Comparison of ENCODE assay signal across 10 cellular contexts in the genomic region with DNA sequence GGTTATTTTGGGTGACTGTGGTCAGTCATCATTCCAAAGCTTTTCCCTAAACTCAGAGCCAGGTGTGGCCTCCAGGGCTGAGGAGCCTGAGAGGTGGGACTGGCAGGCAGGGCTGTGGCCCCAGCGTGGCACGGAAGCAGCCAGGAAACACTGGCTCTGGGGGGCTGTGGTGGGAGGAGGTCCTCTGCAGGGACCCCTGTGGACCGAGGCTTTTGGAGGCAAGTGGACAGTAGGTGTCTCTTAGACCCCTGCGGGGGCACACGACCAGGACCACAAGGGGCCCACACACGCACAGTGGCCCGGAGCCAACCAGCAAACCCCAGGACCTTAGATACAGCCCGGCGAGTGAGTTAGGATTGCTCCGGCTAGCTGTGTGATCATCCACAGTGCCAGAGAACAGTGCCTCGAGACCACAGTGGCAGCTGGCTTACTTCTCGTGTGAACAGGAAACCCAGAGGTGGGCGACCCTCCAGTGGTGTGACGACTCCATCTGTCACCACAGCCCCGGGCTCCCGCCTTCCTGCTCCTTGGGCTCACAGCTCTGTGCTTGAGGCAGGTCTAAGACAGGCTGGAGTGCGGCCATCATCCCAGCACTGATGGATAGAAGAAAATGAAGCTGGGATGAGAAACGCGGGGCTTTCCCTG. TPM values are rescaled to one million over a fixed set of nuclear protein-coding genes. Genes with fewer than 3 reads are reported as not detected.
DNase-seq lines count a peak whose midpoint lies in the region; ATAC-seq and TF ChIP-seq lines count a peak whose summit lies in the region.
"Had no signal": no experiment of that assay in that cellular context is flagged by ENCODE, and none has a peak within 500 bp of the region (broad histone marks: within the 10 kb centered on the region; RNA-seq: fewer than 3 reads in every experiment).

No MANE protein-coding gene starts in this region.

- H3K36me3 Mint-ChIP-seq in activated T-cell treated with anti-CD3 and anti-CD28 coated beads, Interleukin-2, amount 50 U/mL, for 24 hours (ENCODE audit: low read depth) = no peaks in the 10 kb centered on the region
- peaks cover 6% of the 10 kb centered on the region for H3K36me3 Mint-ChIP-seq in memory B cell

- no peak for ATAC-seq in left cardiac atrium
- ATAC-seq in memory B cell (ENCODE audit: low read depth) = peak; percentile 39
- peak; percentile 8 for ATAC-seq in upper lobe of right lung
- ATAC-seq in left colon = no peak

- H3K9me3 ChIP-seq in left ventricle myocardium inferior (replicated peaks) (no peaks in the 10 kb centered on the region), upper lobe of right lung (no peaks in the 10 kb centered on the region)

- no peak overlapping the region for H3K27ac ChIP-seq in left ventricle myocardium inferior (replicated peaks)
- H3K27ac ChIP-seq in upper lobe of right lung = peak overlapping the region; percentile 18

- peak overlapping the region; percentile 12 for H3K27ac Mint-ChIP-seq in activated T-cell treated with anti-CD3 and anti-CD28 coated beads, Interleukin-2, amount 50 U/mL, for 24 hours
- no peak overlapping the region for H3K27ac Mint-ChIP-seq in memory B cell

- H3K27me3 Mint-ChIP-seq in activated T-cell treated with anti-CD3 and anti-CD28 coated beads, Interleukin-2, amount 50 U/mL, for 24 hours = no peaks in the 10 kb centered on the region
- H3K27me3 Mint-ChIP-seq in memory B cell = peaks cover 22% of the 10 kb centered on the region

- peaks cover 68% of the 10 kb centered on the region for H3K4me1 Mint-ChIP-seq in activated T-cell treated with anti-CD3 and anti-CD28 coated beads, Interleukin-2, amount 50 U/mL, for 24 hours (ENCODE audit: low read depth)
- H3K4me1 Mint-ChIP-seq in memory B cell = peaks cover 25% of the 10 kb centered on the region

- H3K4me1 ChIP-seq in left ventricle myocardium inferior (peaks cover 5% of the 10 kb centered on the region), upper lobe of right lung (no peaks in the 10 kb centered on the region)

- intact Hi-C loops in left ventricle myocardium inferior (cut with micrococcal nuclease) = no loop called here
- intact Hi-C loops in left cardiac atrium (cut with DNase I) = loop anchor here in 1 of 2 donors (5.0 kb wide), 1 partner anchor 131 kb away; no protein-coding TSS in a partner anchor
- intact Hi-C loops in upper lobe of right lung (cut with DNase I) = no loop called here
- intact Hi-C loops in left colon (cut with DNase I, micrococcal nuclease) = no loop called here

- no peak overlapping the region for H3K4me3 ChIP-seq in left ventricle myocardium inferior
- H3K4me3 ChIP-seq in upper lobe of right lung = no peak overlapping the region

- DNase-seq in left ventricle myocardium inferior = peak; percentile 13
- DNase-seq in left cardiac atrium = no peak
- DNase-seq in activated T-cell treated with anti-CD3 and anti-CD28 coated beads, Interleukin-2, amount 50 U/mL, for 24 hours = peak; percentile 72
- no peak for DNase-seq in memory B cell (ENCODE audit: low spot score in 2 of 2)
- no peak for DNase-seq in upper lobe of right lung
- no peak for DNase-seq in NCI-H226
- DNase-seq in left colon = no peak
- DNase-seq in DMS79 treated with DMSO at 0.1 percent for 48 hours (lab: John Stamatoyannopoulos, UW) = no peak
- DNase-seq: NCI-H1436 treated with DMSO at 0.1 percent for 48 hours had no signal

- no peaks in the 10 kb centered on the region for H3K36me3 ChIP-seq in left ventricle myocardium inferior
- no peaks in the 10 kb centered on the region for H3K36me3 ChIP-seq in upper lobe of right lung

- peaks cover 90% of the 10 kb centered on the region for H3K27me3 ChIP-seq in left ventricle myocardium inferior (ENCODE audit: low read depth)
- H3K27me3 ChIP-seq in upper lobe of right lung = peaks cover 27% of the 10 kb centered on the region

- no peak overlapping the region for H3K4me3 Mint-ChIP-seq in activated T-cell treated with anti-CD3 and anti-CD28 coated beads, Interleukin-2, amount 50 U/mL, for 24 hours
- no peak overlapping the region for H3K4me3 Mint-ChIP-seq in memory B cell

- peaks cover 8% of the 10 kb centered on the region for H3K9me3 Mint-ChIP-seq in activated T-cell treated with anti-CD3 and anti-CD28 coated beads, Interleukin-2, amount 50 U/mL, for 24 hours
- H3K9me3 Mint-ChIP-seq in memory B cell = no peaks in the 10 kb centered on the region

- TF ChIP-seq CTCF in left ventricle myocardium inferior (IDR thresholded peaks at IDR 0.05; ENCODE audit: borderline replicate concordance) (no peak), upper lobe of right lung (IDR thresholded peaks at IDR 0.05) (no peak)

RNA-seq across cellular contexts. Expression of a gene that starts 1.6 kb away (rescaled TPM):
- not detected for total RNA-seq in left ventricle myocardium inferior
- under 1 TPM in 1 of 2 donors, not detected in 1; 0.12 TPM for total RNA-seq in left cardiac atrium
- not detected for total RNA-seq in upper lobe of right lung
- not detected for total RNA-seq in left colon
- total RNA-seq: lung microvascular endothelial cell had no signal

RNA-seq across cellular contexts. Expression of a gene that starts 9.2 kb away (rescaled TPM):
- total RNA-seq in left ventricle myocardium inferior (3.3 TPM), left cardiac atrium (1 to 10 TPM; 1.2 to 1.5 TPM), upper lobe of right lung (1.8 TPM), left colon (under 1 TPM in 1 of 2 donors, not detected in 1; 0.36 TPM)
- total RNA-seq: lung microvascular endothelial cell had no signal

RNA-seq across cellular contexts. Expression of a gene that starts 58.9 kb away (rescaled TPM):
- total RNA-seq in left ventricle myocardium inferior = not detected
- under 1 TPM; 0.16 to 0.38 TPM for total RNA-seq in left cardiac atrium
- 0.23 TPM for total RNA-seq in upper lobe of right lung
- 100 to 1,000 TPM in 1 of 2 donors, 10 to 100 TPM in 1; 32.3 to 124 TPM for total RNA-seq in left colon

Comparison
In these comparisons a context has a peak if more than half of its experiments do, and no peak if none do; other contexts are left out.
1. DNase-seq: peak in left ventricle myocardium inferior (single experiment) and activated T-cell treated with anti-CD3 and anti-CD28 coated beads, Interleukin-2, amount 50 U/mL, for 24 hours (single experiment); none in left cardiac atrium (single experiment), memory B cell (0 of 2), upper lobe of right lung (single experiment), NCI-H226 (single experiment), left colon (0 of 2) and DMS79 treated with DMSO at 0.1 percent for 48 hours (single experiment).
2. ATAC-seq: peak in memory B cell (single experiment) and upper lobe of right lung (single experiment); none in left cardiac atrium (0 of 2) and left colon (single experiment).
3. RNA of a gene that starts 58.9 kb away (total RNA-seq): 32.3 to 124 TPM in left colon; 0.16 to 0.38 TPM in left cardiac atrium, 0.23 TPM in upper lobe of right lung (single experiment) and not detected in left ventricle myocardium inferior (single experiment); every median in the first group is over 10 times any median in the second.